Comparison of ENCODE assay signal across 22 cellular contexts in the genomic region with DNA sequence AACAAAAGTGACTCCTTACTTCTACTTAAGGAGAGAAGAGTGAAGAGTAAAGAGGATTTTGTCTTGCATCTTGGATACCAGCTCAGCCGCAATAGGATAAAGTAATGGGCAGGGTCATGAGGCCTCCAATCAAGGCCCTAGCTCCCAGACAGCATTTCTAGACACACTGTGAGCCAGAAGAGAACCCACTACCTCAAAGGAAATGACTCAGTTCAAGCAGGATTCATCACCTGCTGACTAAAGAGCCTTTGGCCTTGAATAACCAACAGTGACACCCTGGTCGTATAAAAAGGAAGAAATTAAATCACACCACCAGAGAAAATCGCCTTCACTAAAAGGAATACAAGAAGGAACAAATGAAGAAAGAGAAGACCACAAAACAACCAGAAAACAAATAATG.
DNase-seq lines count a peak whose midpoint lies in the region; TF ChIP-seq lines count a peak whose summit lies in the region.
"Had no signal": no experiment of that assay in that cellular context is flagged by ENCODE, and none has a peak within 500 bp of the region (broad histone marks: within the 10 kb centered on the region; RNA-seq: fewer than 3 reads in every experiment).

No MANE protein-coding gene starts in this region.

- H3K4me3 ChIP-seq in brain microvascular endothelial cell (ENCODE audit: low read depth, low read length), result no peak overlapping the region
- no peak overlapping the region for H3K4me3 ChIP-seq in neural progenitor cell
- H3K4me3 ChIP-seq: GM23338, HAP-1 had no signal

- no peaks in the 10 kb centered on the region for H3K27me3 ChIP-seq in brain microvascular endothelial cell (replicated peaks)
- H3K27me3 ChIP-seq in neural progenitor cell, result no peaks in the 10 kb centered on the region

- DNase-seq in Daoy (ENCODE audit: low read depth), result peak; percentile 15
- peak; percentile 1 for DNase-seq in NCI-H226
- peak; percentile 12 for DNase-seq in brain microvascular endothelial cell
- DNase-seq in kidney tubule cell (ENCODE audit: low spot score), result peak; percentile 62
- DNase-seq in HuH-7.5 (ENCODE audit: low spot score), result no peak
- no peak for DNase-seq in NCI-H1417 treated with DMSO at 0.1 percent for 48 hours (lab: John Stamatoyannopoulos, UW)
- DNase-seq in NCI-H187 (lab: John Stamatoyannopoulos, UW), result no peak
- DNase-seq in neural progenitor cell (ENCODE audit: low spot score), result no peak
- DNase-seq: MV-4-11, NCI-H1105 treated with DMSO at 0.1 percent for 48 hours, NCI-H1694, NCI-H2081 treated with DMSO at 0.1 percent for 48 hours, NCI-H2171 treated with DMSO at 0.1 percent for 48 hours, NCI-H446, NCI-H526 treated with DMSO at 0.1 percent for 48 hours, OCI-M1, RPMI8226, SHP77 had no signal

- H3K27me3 Mint-ChIP-seq in neural progenitor cell (ENCODE audit: insufficient read depth, low read depth), result no peaks in the 10 kb centered on the region
- H3K27me3 Mint-ChIP-seq: B cell, IgD-negative memory B cell had no signal

- no peaks in the 10 kb centered on the region for H3K36me3 Mint-ChIP-seq in neural progenitor cell
- H3K36me3 Mint-ChIP-seq: IgD-negative memory B cell had no signal

- H3K4me1 Mint-ChIP-seq in neural progenitor cell, result no peaks in the 10 kb centered on the region
- H3K4me1 Mint-ChIP-seq: B cell, GM23338, IgD-negative memory B cell had no signal

- no peaks in the 10 kb centered on the region for H3F3A ChIP-seq in neural progenitor cell (ENCODE audit: low read depth)

- H3K9me3 Mint-ChIP-seq in neural progenitor cell, result no peaks in the 10 kb centered on the region
- H3K9me3 Mint-ChIP-seq: GM23338 had no signal

- H3K27ac ChIP-seq in brain microvascular endothelial cell (no peak overlapping the region), neural progenitor cell (no peak overlapping the region)

- no peaks in the 10 kb centered on the region for H3K36me3 ChIP-seq in brain microvascular endothelial cell (replicated peaks)
- H3K36me3 ChIP-seq in neural progenitor cell, result no peaks in the 10 kb centered on the region
- H3K36me3 ChIP-seq: HAP-1 had no signal

- TF ChIP-seq CTCF in brain microvascular endothelial cell (IDR thresholded peaks at IDR 0.05; ENCODE audit: low read depth, low read length, missing control alignments) (no peak), neural progenitor cell (IDR thresholded peaks at IDR 0.05) (no peak)

- H3K4me3 Mint-ChIP-seq in neural progenitor cell, result no peak overlapping the region
- H3K4me3 Mint-ChIP-seq: B cell, GM23338, IgD-negative memory B cell had no signal

- no peaks in the 10 kb centered on the region for H3K9me3 ChIP-seq in neural progenitor cell (ENCODE audit: low read depth)
- H3K9me3 ChIP-seq: HAP-1 had no signal

- in situ Hi-C loops in brain microvascular endothelial cell (cut with HindIII; ENCODE audit: low pct_ligation_motif_present, low sequenced_read_pairs), result no loop called here

- no peak overlapping the region for H3K9ac ChIP-seq in neural progenitor cell

- no peaks in the 10 kb centered on the region for H4K20me1 ChIP-seq in neural progenitor cell (ENCODE audit: low read depth)

- no peaks in the 10 kb centered on the region for H3K79me2 ChIP-seq in neural progenitor cell (ENCODE audit: low read depth)

- H3K4me1 ChIP-seq in neural progenitor cell, result no peaks in the 10 kb centered on the region
- H3K4me1 ChIP-seq: HAP-1 had no signal

- H3K4me2 ChIP-seq in neural progenitor cell, result no peak overlapping the region
- H3K4me2 ChIP-seq: GM23338 had no signal

- H3K27ac Mint-ChIP-seq in neural progenitor cell, result no peak overlapping the region
- H3K27ac Mint-ChIP-seq: B cell, GM23338, IgD-negative memory B cell had no signal

- no peak overlapping the region for H2AFZ ChIP-seq in neural progenitor cell (replicated peaks)
- H2AFZ ChIP-seq: GM23338 had no signal

Comparison
In these comparisons a context has a peak if more than half of its experiments do, and no peak if none do; other contexts are left out.
1. DNase-seq: peak in Daoy (single experiment), NCI-H226 (single experiment), brain microvascular endothelial cell (single experiment) and kidney tubule cell (single experiment); none in HuH-7.5 (single experiment), NCI-H1417 treated with DMSO at 0.1 percent for 48 hours (single experiment), NCI-H187 (0 of 2) and neural progenitor cell (single experiment).